ENCODE assay signal across 1 cellular context in genomic region chr5:175797521-175798038, GRCh38.
TF ChIP-seq lines count a peak whose summit lies in the region.

No MANE protein-coding gene starts in this region.

TF ChIP-seq in HEK293, 187 proteins besides CTCF, POLR2A, EP300 and RAD21 (continued from another document):
- TF ChIP-seq ZNF18 (tag by site-specific recombination; IDR thresholded peaks at IDR 0.05) (no peak), ZNF549 (tag by site-specific recombination; IDR thresholded peaks at IDR 0.05) (no peak), ELK4 (IDR thresholded peaks at IDR 0.05; ENCODE audit: borderline replicate concordance, low read depth, low read length) (no peak), ZSCAN30 (tag by site-specific recombination; IDR thresholded peaks at IDR 0.05) (no peak), ZFP3 (tag by site-specific recombination; IDR thresholded peaks at IDR 0.05; ENCODE audit: low read depth) (no peak), ZNF654 (tag by site-specific recombination; IDR thresholded peaks at IDR 0.05; ENCODE audit: low read depth) (no peak), ZNF571 (tag by site-specific recombination; IDR thresholded peaks at IDR 0.05) (no peak), ZNF404 (tag by site-specific recombination; IDR thresholded peaks at IDR 0.05) (no peak), PRDM1 (tag by site-specific recombination; IDR thresholded peaks at IDR 0.05) (peak; percentile 50), ZNF658 (tag by site-specific recombination; IDR thresholded peaks at IDR 0.05) (no peak), ZNF140 (tag by site-specific recombination; IDR thresholded peaks at IDR 0.05) (no peak), ZNF155 (tag by site-specific recombination; IDR thresholded peaks at IDR 0.05) (no peak), ZNF585B (tag by site-specific recombination; IDR thresholded peaks at IDR 0.05) (no peak), ZNF398 (tag by site-specific recombination; IDR thresholded peaks at IDR 0.05) (peak; percentile 90), ZNF341 (tag by site-specific recombination; IDR thresholded peaks at IDR 0.05; ENCODE audit: low read depth) (peak; percentile 94)
TF ChIP-seq in HEK293: peak in this region for 8.
